Comparison of ENCODE assay signal across 10 cellular contexts in the genomic region with DNA sequence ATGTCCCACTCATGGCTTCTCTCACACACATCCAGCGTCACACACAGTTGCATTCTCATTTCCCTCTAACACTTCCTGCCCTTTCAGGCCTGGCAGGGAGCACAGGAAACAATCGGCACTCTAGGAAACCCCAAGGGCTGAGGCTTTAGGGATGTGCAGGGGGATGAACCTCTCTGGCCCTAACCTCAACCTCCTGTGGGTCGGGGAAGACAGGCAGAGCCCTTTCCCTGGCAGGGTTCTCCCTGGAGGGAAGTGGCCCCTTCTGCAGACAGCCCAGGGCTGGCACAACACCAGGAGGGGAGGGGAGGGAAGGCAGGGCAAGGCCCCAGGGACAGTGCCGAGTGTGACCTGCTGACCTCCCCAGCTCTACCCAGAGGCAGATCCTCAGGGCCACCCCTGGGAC. TPM values are rescaled to one million over a fixed set of nuclear protein-coding genes. Genes with fewer than 3 reads are reported as not detected.
DNase-seq lines count a peak whose midpoint lies in the region; ATAC-seq and TF ChIP-seq lines count a peak whose summit lies in the region.
"Had no signal": no experiment of that assay in that cellular context is flagged by ENCODE, and none has a peak within 500 bp of the region (broad histone marks: within the 10 kb centered on the region; RNA-seq: fewer than 3 reads in every experiment).

No MANE protein-coding gene starts in this region.

- H3K27ac ChIP-seq in fibroblast of lung (ENCODE audit: insufficient read depth, low read length) (peak overlapping the region; percentile 2), rectal smooth muscle tissue (ENCODE audit: low read depth, low read length) (peak overlapping the region; percentile 99)

- no peaks in the 10 kb centered on the region for H4K20me1 ChIP-seq in fibroblast of lung (ENCODE audit: control insufficient read depth, extremely low read depth, insufficient read depth, low read length)

- H3K4me1 ChIP-seq in fibroblast of lung (ENCODE audit: control insufficient read depth, extremely low read depth, insufficient read depth, low read length), result peaks cover 45% of the 10 kb centered on the region
- peaks cover 44% of the 10 kb centered on the region for H3K4me1 ChIP-seq in rectal smooth muscle tissue (ENCODE audit: control insufficient read depth, insufficient read depth, low read length)

- H3K9ac ChIP-seq in fibroblast of lung (ENCODE audit: insufficient read depth, low read length) (no peak overlapping the region), rectal smooth muscle tissue (ENCODE audit: low read length) (peak overlapping the region; percentile 58)

- TF ChIP-seq POLR2A in NB4 (IDR thresholded peaks at IDR 0.05; ENCODE audit: extremely low read depth, insufficient read length), result no peak

- H3K27me3 ChIP-seq in fibroblast of lung (ENCODE audit: control insufficient read depth, insufficient read depth, low read length) (no peaks in the 10 kb centered on the region), rectal smooth muscle tissue (ENCODE audit: control insufficient read depth, insufficient read depth, low read length) (no peaks in the 10 kb centered on the region)

- H3K4me3 ChIP-seq in NB4 (ENCODE audit: low read depth, low read length), result no peak overlapping the region
- peak overlapping the region in 3 of 4 experiments; percentile 4 to 78 (median 19) for H3K4me3 ChIP-seq in fibroblast of lung (replicated peaks in 1 of 4; ENCODE audit: control extremely low read depth in 1 of 4, insufficient read depth in 1 of 4, low read depth in 3 of 4, low read length in 4 of 4)
- H3K4me3 ChIP-seq in rectal smooth muscle tissue (ENCODE audit: low read length), result peak overlapping the region; percentile 85

- TF ChIP-seq CTCF in NB4 (IDR thresholded peaks at IDR 0.05; ENCODE audit: low read depth, low read length), result no peak
- TF ChIP-seq CTCF in fibroblast of lung (conservative IDR thresholded peaks at IDR 0.05 in 1 of 2, IDR thresholded peaks at IDR 0.05 in 1 of 2; ENCODE audit: low read depth in 1 of 2, low read length in 2 of 2), result no peak

- H3K4me2 ChIP-seq in fibroblast of lung (ENCODE audit: extremely low read depth, insufficient read depth, low read length), result peak overlapping the region; percentile 52

- no peak overlapping the region for H2AFZ ChIP-seq in fibroblast of lung (ENCODE audit: low read length)

- H3K79me2 ChIP-seq in fibroblast of lung (ENCODE audit: control insufficient read depth, insufficient read depth, low read length), result peaks cover 59% of the 10 kb centered on the region

- ATAC-seq in GM21723 (IDR thresholded peaks at IDR 0.05; ENCODE audit: unreplicated experiment), result no peak
- no peak for ATAC-seq in GM21526 (IDR thresholded peaks at IDR 0.05; ENCODE audit: low FRiP score, unreplicated experiment)
- no peak for ATAC-seq in GM19467 (IDR thresholded peaks at IDR 0.05; ENCODE audit: unreplicated experiment)

- H3K36me3 ChIP-seq in fibroblast of lung (ENCODE audit: control insufficient read depth, insufficient read depth, low read length), result peaks cover 3% of the 10 kb centered on the region
- no peaks in the 10 kb centered on the region for H3K36me3 ChIP-seq in rectal smooth muscle tissue (ENCODE audit: control insufficient read depth, insufficient read depth, low read length)

- DNase-seq in GDM1 (lab: John Stamatoyannopoulos, UW) (peak; percentile 83), NB4 (ENCODE audit: low read depth) (peak; percentile 72), fibroblast of lung (ENCODE audit: low read depth in 2 of 2) (no peak), NCI-H1048 (lab: John Stamatoyannopoulos, UW) (no peak)
- DNase-seq: NK-92 treated with Interleukin-12 subunit alpha and Interleukin-12 subunit beta, amount 100 ng/mL, for 24 hours; stimulated activated CD4-positive, alpha-beta T cell treated with anti-CD3 and anti-CD28 coated beads, Interleukin-1b, Interleukin-23, amount 100 ng/mL, for 48 hours had no signal

- H3K9me3 ChIP-seq in fibroblast of lung (ENCODE audit: control insufficient read depth, insufficient read depth, low read depth, low read length), result no peaks in the 10 kb centered on the region

RNA-seq across cellular contexts. Expression of a gene that starts 2.7 kb away (rescaled TPM):
- total RNA-seq in fibroblast of lung, result 7.7 and 9.6 TPM in 2 replicates
- polyA plus RNA-seq in fibroblast of lung, result 25.8 and 26.7 TPM in 2 replicates
- polyA plus RNA-seq in fibroblast of lung (2012), result 38.2 and 42.1 TPM in 2 replicates
- 54.4 and 56.2 TPM in 2 replicates for polyA minus RNA-seq in fibroblast of lung (ENCODE audit: low replicate concordance)

RNA-seq across cellular contexts. Expression of a gene that starts 18.5 kb away (rescaled TPM):
- not detected in 2 replicates for total RNA-seq in fibroblast of lung
- polyA plus RNA-seq in fibroblast of lung, result not detected in 2 replicates
- 0.06 TPM in 1 of 2 replicates, not detected in the other for polyA plus RNA-seq in fibroblast of lung (2012)
- not detected in 2 replicates for polyA minus RNA-seq in fibroblast of lung (ENCODE audit: low replicate concordance)

RNA-seq across cellular contexts. Expression of a gene that starts 26.0 kb away (rescaled TPM):
- 1,754 and 2,463 TPM in 2 replicates for total RNA-seq in fibroblast of lung
- 1,911 and 1,987 TPM in 2 replicates for polyA plus RNA-seq in fibroblast of lung
- 1,928 and 1,990 TPM in 2 replicates for polyA plus RNA-seq in fibroblast of lung (2012)
- 961 and 1,095 TPM in 2 replicates for polyA minus RNA-seq in fibroblast of lung (ENCODE audit: low replicate concordance)

RNA-seq across cellular contexts. Expression of a gene that starts 42.0 kb away (rescaled TPM):
- 10.3 and 10.7 TPM in 2 replicates for total RNA-seq in fibroblast of lung
- 3.2 and 6.9 TPM in 2 replicates for polyA plus RNA-seq in fibroblast of lung
- 2.6 and 6.2 TPM in 2 replicates for polyA plus RNA-seq in fibroblast of lung (2012)
- 3.4 and 12.9 TPM in 2 replicates for polyA minus RNA-seq in fibroblast of lung (ENCODE audit: low replicate concordance)

Comparison
In these comparisons a context has a peak if more than half of its experiments do, and no peak if none do; other contexts are left out.
1. DNase-seq: peak in GDM1 (single experiment) and NB4 (single experiment); none in fibroblast of lung (0 of 2) and NCI-H1048 (single experiment).